ENCODE assay signal across 20 cellular contexts in the genomic region with DNA sequence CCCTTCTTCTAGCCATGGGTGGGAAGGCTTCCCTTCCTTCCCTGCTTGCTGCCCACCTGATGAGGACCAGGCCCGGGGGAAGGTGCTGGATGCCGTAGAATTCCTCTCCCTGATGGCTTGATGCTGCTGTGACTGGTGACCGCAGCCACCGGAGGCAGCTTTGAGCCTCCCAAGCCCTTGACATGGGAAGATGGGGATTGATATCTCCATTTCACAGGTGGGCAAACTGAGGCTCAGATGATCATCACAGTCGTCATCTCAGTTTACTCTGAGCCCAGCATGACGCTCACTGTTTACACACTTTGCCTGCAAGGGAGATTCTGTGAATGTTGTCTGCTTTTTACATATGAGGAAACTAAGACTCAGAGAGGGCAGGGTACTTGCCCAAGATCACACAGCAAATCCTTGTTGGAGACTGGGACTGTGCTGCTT. TPM values are rescaled to one million over a fixed set of nuclear protein-coding genes. Genes with fewer than 3 reads are reported as not detected.
A peak's percentile ranks its signal among the peaks of the same experiment; 100 is the strongest.
DNase-seq lines count a peak whose midpoint lies in the region; ATAC-seq and TF ChIP-seq lines count a peak whose summit lies in the region.
"Had no signal": no experiment of that assay in that cellular context is flagged by ENCODE, and none has a peak within 500 bp of the region (broad histone marks: within the 10 kb centered on the region; RNA-seq: fewer than 3 reads in every experiment).

No MANE protein-coding gene starts in this region.

- POLR2A ChIA-PET in SK-N-SH (lab: Yijun Ruan, JAX) = no interaction called here

- intact Hi-C loops in sigmoid colon (cut with DNase I) = loop anchor here (5.0 to 10.0 kb wide), 2 partner anchors 137 to 185 kb away; a partner anchor contains a TSS

- no peak overlapping the region for H3K27ac Mint-ChIP-seq in endothelial cell (ENCODE audit: unreplicated experiment)
- H3K27ac Mint-ChIP-seq: activated CD4-positive, alpha-beta T cell treated with anti-CD3 and anti-CD28 coated beads, Interleukin-2, amount 10 ng/mL, durations not matched to agents 7 days and 5 days; stimulated activated effector memory CD8-positive, alpha-beta T cell treated with anti-CD3 and anti-CD28 coated beads, Interleukin-12 subunit alpha, Interleukin-12 subunit beta, amount 100 ng/mL, for 72 hours had no signal

- peaks cover 8 to 25% of the 10 kb centered on the region in 2 experiments for H3K36me3 ChIP-seq in SK-N-SH (replicated peaks in 1 of 2; ENCODE audit: control insufficient read depth in 1 of 2, insufficient read depth in 2 of 2, low read length in 1 of 2)
- H3K36me3 ChIP-seq in OCI-LY3 (replicated peaks; ENCODE audit: low read depth, low read length) = peaks cover 64% of the 10 kb centered on the region
- peaks cover 26 to 75% (median 46%) of the 10 kb centered on the region in 4 donors for H3K36me3 ChIP-seq in sigmoid colon
- H3K36me3 ChIP-seq: neural progenitor cell had no signal

- H3K4me1 ChIP-seq in SK-N-SH (ENCODE audit: control insufficient read depth in 1 of 2, insufficient read depth in 2 of 2, low read depth in 1 of 2, low read length in 1 of 2) = peaks cover 0 to 44% of the 10 kb centered on the region in 2 experiments; a peak in 2 of 4 replicates
- H3K4me1 ChIP-seq in OCI-LY3 (ENCODE audit: low read length) = peaks cover 2% of the 10 kb centered on the region; the same call in 1 of the 2 replicates
- peaks cover 0 to 7% (median 5%) of the 10 kb centered on the region in 4 donors for H3K4me1 ChIP-seq in sigmoid colon
- H3K4me1 ChIP-seq: testis had no signal

- H3K9me3 ChIP-seq in SK-N-SH (no peaks in the 10 kb centered on the region), OCI-LY3 (ENCODE audit: insufficient read depth, low read length) (no peaks in the 10 kb centered on the region), sigmoid colon (no peaks in the 10 kb centered on the region)
- H3K9me3 ChIP-seq: BLaER1 treated with 17β-estradiol and CSF1 and Interleukin-3, amounts not matched to agents 10 nM and 100 nM; testis had no signal

- no peak overlapping the region for H3K27ac ChIP-seq in SK-N-SH (ENCODE audit: low read depth in 2 of 2, low read length in 1 of 2)
- H3K27ac ChIP-seq in OCI-LY3 (ENCODE audit: low read length) = no peak overlapping the region
- H3K27ac ChIP-seq in sigmoid colon = no peak overlapping the region
- H3K27ac ChIP-seq: BLaER1 treated with 17β-estradiol and CSF1 and Interleukin-3, amounts not matched to agents 10 nM and 100 nM; testis had no signal

- H3K9ac ChIP-seq in SK-N-SH = no peak overlapping the region
- no peak overlapping the region for H3K9ac ChIP-seq in OCI-LY3 (ENCODE audit: low read length)
- H3K9ac ChIP-seq: BLaER1 treated with 17β-estradiol and CSF1 and Interleukin-3, amounts not matched to agents 10 nM and 100 nM; neural progenitor cell had no signal

- peaks cover 18% of the 10 kb centered on the region for H3K4me1 Mint-ChIP-seq in endothelial cell (ENCODE audit: unreplicated experiment)

- H3K4me2 ChIP-seq in SK-N-SH (no peak overlapping the region), OCI-LY3 (ENCODE audit: low read length) (no peak overlapping the region)
- H3K4me2 ChIP-seq: BLaER1 treated with 17β-estradiol and CSF1 and Interleukin-3, amounts not matched to agents 10 nM and 100 nM; neural progenitor cell had no signal

- H3K27me3 ChIP-seq in SK-N-SH (ENCODE audit: insufficient read depth) = no peaks in the 10 kb centered on the region
- no peaks in the 10 kb centered on the region for H3K27me3 ChIP-seq in OCI-LY3 (ENCODE audit: low read depth, low read length)
- H3K27me3 ChIP-seq in sigmoid colon = no peaks in the 10 kb centered on the region
- H3K27me3 ChIP-seq: BLaER1 treated with 17β-estradiol and CSF1 and Interleukin-3, amounts not matched to agents 10 nM and 100 nM; neural progenitor cell; testis had no signal

- no peak for TF ChIP-seq POLR2A in sigmoid colon (IDR thresholded peaks at IDR 0.05)

- ATAC-seq in SK-N-SH treated with all-trans-retinoic acid at 6 μM for 48 hours = no peak
- no peak for ATAC-seq in HG02870 (IDR thresholded peaks at IDR 0.05; ENCODE audit: unreplicated experiment)
- ATAC-seq in HG03095 (IDR thresholded peaks at IDR 0.05; ENCODE audit: unreplicated experiment) = no peak
- ATAC-seq: stimulated activated effector memory CD8-positive, alpha-beta T cell treated with anti-CD3 and anti-CD28 coated beads, Interleukin-12 subunit alpha, Interleukin-12 subunit beta, amount 100 ng/mL, for 72 hours had no signal

- 88% methylated on average over 6 of the region's 6 CpGs for WGBS in SK-N-SH (ENCODE audit: low lambda C conversion rate)
- 92 to 96% methylated on average over 6 of the region's 6 CpGs for WGBS in sigmoid colon, 2 donors

- H4K20me1 ChIP-seq in SK-N-SH (ENCODE audit: insufficient read depth) (no peaks in the 10 kb centered on the region), OCI-LY3 (ENCODE audit: insufficient read depth, low read length) (peaks cover 14% of the 10 kb centered on the region; the same call in 1 of the 2 replicates)

- H3F3A ChIP-seq in SK-N-SH (replicated peaks; ENCODE audit: insufficient read depth) = no peaks in the 10 kb centered on the region

- H3K9me3 Mint-ChIP-seq in endothelial cell (ENCODE audit: unreplicated experiment) = no peaks in the 10 kb centered on the region
- H3K9me3 Mint-ChIP-seq: activated CD4-positive, alpha-beta T cell treated with anti-CD3 and anti-CD28 coated beads, Interleukin-2, amount 10 ng/mL, durations not matched to agents 7 days and 5 days; neural progenitor cell; stimulated activated effector memory CD8-positive, alpha-beta T cell treated with anti-CD3 and anti-CD28 coated beads, Interleukin-12 subunit alpha, Interleukin-12 subunit beta, amount 100 ng/mL, for 72 hours had no signal

- peaks cover 22% of the 10 kb centered on the region for H3K27me3 Mint-ChIP-seq in endothelial cell (ENCODE audit: unreplicated experiment)

- H3K9me2 ChIP-seq in SK-N-SH = no peaks in the 10 kb centered on the region

- no peak overlapping the region for H3K4me3 Mint-ChIP-seq in endothelial cell (ENCODE audit: unreplicated experiment)
- H3K4me3 Mint-ChIP-seq: activated CD4-positive, alpha-beta T cell treated with anti-CD3 and anti-CD28 coated beads, Interleukin-2, amount 10 ng/mL, durations not matched to agents 7 days and 5 days; stimulated activated effector memory CD8-positive, alpha-beta T cell treated with anti-CD3 and anti-CD28 coated beads, Interleukin-12 subunit alpha, Interleukin-12 subunit beta, amount 100 ng/mL, for 72 hours had no signal

- TF ChIP-seq RAD21 in SK-N-SH (IDR thresholded peaks at IDR 0.05; ENCODE audit: low read length) = no peak

- no peak for TF ChIP-seq EP300 in SK-N-SH (IDR thresholded peaks at IDR 0.05; ENCODE audit: borderline replicate concordance in 1 of 2, low read depth in 1 of 2, low read length in 1 of 2)
- no peak for TF ChIP-seq EP300 in sigmoid colon (IDR thresholded peaks at IDR 0.05)

- DNase-seq in SK-N-SH = peak; percentile 49
- DNase-seq in endothelial cell (ENCODE audit: low spot score) = peak; percentile 3
- peak; percentile 33 for DNase-seq in sigmoid colon
- DNase-seq in kidney glomerular epithelial cell (lab: John Stamatoyannopoulos, UW) = no peak
- DNase-seq: activated CD4-positive, alpha-beta T cell treated with anti-CD3 and anti-CD28 coated beads, Interleukin-2, amount 10 ng/mL, durations not matched to agents 7 days and 5 days; activated CD8-positive, alpha-beta memory T cell treated with anti-CD3 and anti-CD28 coated beads, Interleukin-2, amount 50 U/mL, for 48 hours; amygdala; foreskin fibroblast; hypothalamus; NCI-H1105; NCI-H2171; NCI-H69; testis had no signal

- no peak overlapping the region for H3K4me3 ChIP-seq in SK-N-SH (ENCODE audit: low read depth in 2 of 2, low read length in 1 of 2)
- no peak overlapping the region for H3K4me3 ChIP-seq in OCI-LY3 (ENCODE audit: low read length)
- no peak overlapping the region for H3K4me3 ChIP-seq in sigmoid colon
- H3K4me3 ChIP-seq: BLaER1 treated with 17β-estradiol and CSF1 and Interleukin-3, amounts not matched to agents 10 nM and 100 nM; neural progenitor cell; testis had no signal

- H3K36me3 Mint-ChIP-seq in endothelial cell (ENCODE audit: low read depth, unreplicated experiment) = peaks cover 20% of the 10 kb centered on the region

- H3K79me2 ChIP-seq in SK-N-SH (ENCODE audit: insufficient read depth) (no peaks in the 10 kb centered on the region), OCI-LY3 (ENCODE audit: low read length) (no peaks in the 10 kb centered on the region)

- no peak overlapping the region for H2AFZ ChIP-seq in SK-N-SH (ENCODE audit: low read depth)
- H2AFZ ChIP-seq in OCI-LY3 (ENCODE audit: low read depth, low read length) = no peak overlapping the region
- H2AFZ ChIP-seq: neural progenitor cell had no signal

- peak; percentile 12; the same call in 1 of the 2 replicates for TF ChIP-seq CTCF in SK-N-SH (IDR thresholded peaks at IDR 0.05)
- TF ChIP-seq CTCF in OCI-LY3 (IDR thresholded peaks at IDR 0.05; ENCODE audit: low read depth, low read length) = peak; percentile 19; the same call in 1 of the 2 replicates
- TF ChIP-seq CTCF in endothelial cell (IDR thresholded peaks at IDR 0.05; ENCODE audit: unreplicated experiment) = no peak
- TF ChIP-seq CTCF in sigmoid colon (IDR thresholded peaks at IDR 0.05) = no peak

- CTCF ChIA-PET in SK-N-SH (lab: Yijun Ruan, JAX) = interaction anchor here (0.8 to 2.5 kb wide), 8 partner anchors 58 to 207 kb away, joined by 3 to 10 read pairs (median 4); no protein-coding TSS in a partner anchor

TF ChIP-seq in SK-N-SH, 30 proteins besides CTCF, POLR2A, EP300 and RAD21 (continues in another document):
- TF ChIP-seq YY1 (IDR thresholded peaks at IDR 0.05; ENCODE audit: low read depth) (no peak), GABPA (IDR thresholded peaks at IDR 0.05; ENCODE audit: low read depth) (no peak), FOSL2 (IDR thresholded peaks at IDR 0.05; ENCODE audit: borderline replicate concordance, low read depth) (no peak), MEF2A (IDR thresholded peaks at IDR 0.05; ENCODE audit: borderline replicate concordance, low read depth) (no peak), TEAD4 (IDR thresholded peaks at IDR 0.05; ENCODE audit: borderline replicate concordance, insufficient read depth) (no peak)

TF ChIP-seq in SK-N-SH treated with all-trans-retinoic acid at 6 μM for 48 hours, 23 proteins besides CTCF, POLR2A, EP300 and RAD21 (continues in another document):
- no peak for TF ChIP-seq BACH2 (CRISPR knock-in tag; IDR thresholded peaks at IDR 0.05; ENCODE audit: borderline replicate concordance)

RNA-seq across cellular contexts. Expression of a gene that starts 43.9 kb away (rescaled TPM):
- polyA plus RNA-seq in SK-N-SH (2012; rRNA removed) (23.8 and 25.6 TPM in 2 replicates), sigmoid colon (10 to 100 TPM; 64.3 to 91.8 (median 79.1) TPM)
- polyA plus RNA-seq in SK-N-SH (2012; cell fraction: cytosol; rRNA removed) = 9.6 and 17.1 TPM in 2 replicates
- 49.2 and 58.8 TPM in 2 replicates for polyA plus RNA-seq in SK-N-SH (2012; cell fraction: nucleus; rRNA removed)
- total RNA-seq in endothelial cell (ENCODE audit: unreplicated experiment) (60.8 TPM), sigmoid colon (10 to 100 TPM; 28.1 to 52.3 (median 40.0) TPM)

Comparison
In these comparisons a context has a peak if more than half of its experiments do, and no peak if none do; other contexts are left out.
1. CTCF ChIP-seq: peak in SK-N-SH (single experiment) and OCI-LY3 (single experiment); none in endothelial cell (single experiment) and sigmoid colon (0 of 4).